ENCODE assay signal across 10 cellular contexts in genomic region chr3:172156309-172156998, GRCh38.
DNase-seq lines count a peak whose midpoint lies in the region; ATAC-seq and TF ChIP-seq lines count a peak whose summit lies in the region.
"Had no signal": no experiment of that assay in that cellular context is flagged by ENCODE, and none has a peak within 500 bp of the region (broad histone marks: within the 10 kb centered on the region; RNA-seq: fewer than 3 reads in every experiment).

No MANE protein-coding gene starts in this region.

- peaks cover 94% of the 10 kb centered on the region for H3F3A ChIP-seq in GM23248 (ENCODE audit: insufficient read depth)

- peak overlapping the region; percentile 97 for H3K27ac ChIP-seq in GM23248
- peak overlapping the region in 3 of 4 donors; percentile 23 to 81 (median 25) for H3K27ac ChIP-seq in esophagus muscularis mucosa (replicated peaks in 1 of 4)
- no peak overlapping the region for H3K27ac ChIP-seq in trophoblast cell (ENCODE audit: low read depth, low read length)
- H3K27ac ChIP-seq in CD8-positive, alpha-beta T cell (ENCODE audit: low read depth, low read length), result no peak overlapping the region

- no peak overlapping the region for H2BK12ac ChIP-seq in trophoblast cell (ENCODE audit: low read length)

- WGBS in GM23248 (ENCODE audit: low coverage in 1 of 2, low lambda C conversion rate in 2 of 2, missing lambda C conversion rate in 2 of 2), 2 experiments, result 23 to 25% methylated on average over 11 of the region's 11 CpGs
- WGBS in esophagus muscularis mucosa, result 72% methylated on average over 11 of the region's 11 CpGs
- WGBS in trophoblast cell (ENCODE audit: extremely low coverage, insufficient coverage, insufficient read length), result no CpG with 5 or more reads among the region's 11 CpGs

- peaks cover 8% of the 10 kb centered on the region for H3K79me1 ChIP-seq in trophoblast cell (ENCODE audit: low read length)

- CTCF ChIA-PET in CD8-positive, alpha-beta T cell (lab: Charles Lee), result interaction anchor here (0.8 to 1.0 kb wide), 2 partner anchors 25 to 121 kb away, joined by 3 to 5 read pairs; no protein-coding TSS in a partner anchor

- peak overlapping the region; percentile 57 for H3K18ac ChIP-seq in trophoblast cell (ENCODE audit: low read length)

- peaks cover 26% of the 10 kb centered on the region for H3K4me1 Mint-ChIP-seq in CD8-positive, alpha-beta T cell (ENCODE audit: low read depth)

- no peak for TF ChIP-seq EP300 in esophagus muscularis mucosa (IDR thresholded peaks at IDR 0.05)

- DNase-seq in GM23248 (peak; percentile 52), NCI-H446 (lab: John Stamatoyannopoulos, UW) (peak; percentile 23 to 69), esophagus muscularis mucosa (ENCODE audit: extremely low spot score) (no peak), trophoblast cell (no peak), NCI-H1930 (lab: John Stamatoyannopoulos, UW) (no peak)
- no peak for DNase-seq in CD8-positive, alpha-beta T cell
- DNase-seq in stimulated activated naive CD8-positive, alpha-beta T cell treated with anti-CD3 and anti-CD28 coated beads, Interleukin-15, Interleukin-2, amounts not matched to agents 100 U/mL and 50 U/mL, for 24 hours, result no peak
- DNase-seq: DND-41; naive thymus-derived CD8-positive, alpha-beta T cell had no signal

- H3K27me3 Mint-ChIP-seq in CD8-positive, alpha-beta T cell (ENCODE audit: low read depth), result no peaks in the 10 kb centered on the region
- H3K27me3 Mint-ChIP-seq: naive thymus-derived CD8-positive, alpha-beta T cell had no signal

- ATAC-seq in CD8-positive, alpha-beta T cell, result no peak
- no peak for ATAC-seq in stimulated activated naive CD8-positive, alpha-beta T cell treated with anti-CD3 and anti-CD28 coated beads, Interleukin-15, Interleukin-2, amounts not matched to agents 100 U/mL and 50 U/mL, for 24 hours
- ATAC-seq in HG03135 (IDR thresholded peaks at IDR 0.05; ENCODE audit: unreplicated experiment), result no peak
- ATAC-seq: naive thymus-derived CD8-positive, alpha-beta T cell had no signal

- peaks cover 96% of the 10 kb centered on the region for H3K79me2 ChIP-seq in GM23248 (ENCODE audit: insufficient read depth)
- peaks cover 9% of the 10 kb centered on the region for H3K79me2 ChIP-seq in trophoblast cell (ENCODE audit: control insufficient read depth, insufficient read depth, low read length, poor library complexity)

- no peak overlapping the region for H2BK5ac ChIP-seq in trophoblast cell (ENCODE audit: low read depth, low read length, poor library complexity)

- no peak overlapping the region for H4K12ac ChIP-seq in trophoblast cell (ENCODE audit: low read depth, low read length)

- no peak overlapping the region for H2AK5ac ChIP-seq in trophoblast cell (ENCODE audit: low read length)

- no peak for TF ChIP-seq CTCF in esophagus muscularis mucosa (IDR thresholded peaks at IDR 0.05)
- no peak for TF ChIP-seq CTCF in CD8-positive, alpha-beta T cell (IDR thresholded peaks at IDR 0.05)

- no peaks in the 10 kb centered on the region for H3K9me3 ChIP-seq in GM23248 (ENCODE audit: low read depth)
- no peaks in the 10 kb centered on the region for H3K9me3 ChIP-seq in esophagus muscularis mucosa
- H3K9me3 ChIP-seq in trophoblast cell (ENCODE audit: insufficient read depth, low read depth, low read length), result no peaks in the 10 kb centered on the region
- H3K9me3 ChIP-seq in CD8-positive, alpha-beta T cell (ENCODE audit: low read length), result no peaks in the 10 kb centered on the region

- H3K4me3 Mint-ChIP-seq in CD8-positive, alpha-beta T cell, result no peak overlapping the region
- H3K4me3 Mint-ChIP-seq: naive thymus-derived CD8-positive, alpha-beta T cell had no signal

- no peak overlapping the region for H2AFZ ChIP-seq in GM23248
- H2AFZ ChIP-seq in trophoblast cell (ENCODE audit: insufficient read depth, low read length, poor library complexity), result no peak overlapping the region

- H3K9me2 ChIP-seq in GM23248 (ENCODE audit: insufficient read depth), result no peaks in the 10 kb centered on the region

- no peaks in the 10 kb centered on the region for H3K36me3 Mint-ChIP-seq in CD8-positive, alpha-beta T cell

- H4K8ac ChIP-seq in trophoblast cell (ENCODE audit: low read depth, low read length), result no peak overlapping the region

- H3K4me3 ChIP-seq in GM23248 (no peak overlapping the region), esophagus muscularis mucosa (no peak overlapping the region), trophoblast cell (ENCODE audit: low read depth, low read length) (no peak overlapping the region)
- H3K4me3 ChIP-seq in CD8-positive, alpha-beta T cell (ENCODE audit: low read depth, low read length), result no peak overlapping the region

- POLR2A ChIA-PET in CD8-positive, alpha-beta T cell (lab: Charles Lee), result no interaction called here

- no peak overlapping the region for H3K14ac ChIP-seq in trophoblast cell (ENCODE audit: low read length)

- TF ChIP-seq POLR2A in esophagus muscularis mucosa (IDR thresholded peaks at IDR 0.05; ENCODE audit: low read depth), result no peak

- no peak overlapping the region for H4K91ac ChIP-seq in trophoblast cell (ENCODE audit: low read depth, low read length)

- no peaks in the 10 kb centered on the region for H3K27me3 ChIP-seq in GM23248 (replicated peaks; ENCODE audit: insufficient read depth)
- no peaks in the 10 kb centered on the region for H3K27me3 ChIP-seq in esophagus muscularis mucosa
- no peaks in the 10 kb centered on the region for H3K27me3 ChIP-seq in trophoblast cell (ENCODE audit: insufficient read depth, low read length)
- no peaks in the 10 kb centered on the region for H3K27me3 ChIP-seq in CD8-positive, alpha-beta T cell (ENCODE audit: insufficient read depth, low read length)

- H3K36me3 ChIP-seq in GM23248 (ENCODE audit: low read depth), result 0 out of 2 replicates have a peak, but pooled peaks cover 5% of the 10 kb centered on the region
- H3K36me3 ChIP-seq in esophagus muscularis mucosa, result no peaks in the 10 kb centered on the region
- H3K36me3 ChIP-seq in trophoblast cell (ENCODE audit: control insufficient read depth in 1 of 2, insufficient read depth in 2 of 2, low read length in 2 of 2), result peaks cover 0 to 2% of the 10 kb centered on the region in 2 experiments
- no peaks in the 10 kb centered on the region for H3K36me3 ChIP-seq in CD8-positive, alpha-beta T cell (ENCODE audit: insufficient read depth, low read length)

- peaks cover 85% of the 10 kb centered on the region for H3K4me1 ChIP-seq in GM23248 (ENCODE audit: insufficient read depth)
- H3K4me1 ChIP-seq in esophagus muscularis mucosa, result peaks cover 47 to 84% (median 75%) of the 10 kb centered on the region in 4 donors
- peaks cover 23 to 27% of the 10 kb centered on the region in 2 experiments for H3K4me1 ChIP-seq in trophoblast cell (ENCODE audit: control insufficient read depth in 1 of 2, insufficient read depth in 2 of 2, low read length in 2 of 2)
- H3K4me1 ChIP-seq in CD8-positive, alpha-beta T cell (ENCODE audit: insufficient read depth, low read length), result peaks cover 13% of the 10 kb centered on the region

- H3K23ac ChIP-seq in trophoblast cell (ENCODE audit: low read length), result no peak overlapping the region

- H4K20me1 ChIP-seq in GM23248 (ENCODE audit: insufficient read depth), result peaks cover 41% of the 10 kb centered on the region

- H3K4me2 ChIP-seq in GM23248 (ENCODE audit: unreplicated experiment) (peak overlapping the region; percentile 51), trophoblast cell (ENCODE audit: low read length) (no peak overlapping the region)

- intact Hi-C loops in esophagus muscularis mucosa (cut with DNase I), result no loop called here
- intact Hi-C loops in CD8-positive, alpha-beta T cell (cut with DNase I, micrococcal nuclease), result no loop called here

- no peak overlapping the region for H2BK120ac ChIP-seq in trophoblast cell (ENCODE audit: insufficient read depth, low read length, poor library complexity)

- H3K4ac ChIP-seq in trophoblast cell (ENCODE audit: low read depth, low read length), result peak overlapping the region; percentile 19

- no peak overlapping the region for H3K27ac Mint-ChIP-seq in CD8-positive, alpha-beta T cell

- H3K9ac ChIP-seq in GM23248 (peak overlapping the region; percentile 42; the same call in 1 of the 2 replicates), trophoblast cell (ENCODE audit: low read length) (no peak overlapping the region)

- H3K9me3 Mint-ChIP-seq in CD8-positive, alpha-beta T cell, result no peaks in the 10 kb centered on the region
- H3K9me3 Mint-ChIP-seq: naive thymus-derived CD8-positive, alpha-beta T cell had no signal

- in situ Hi-C loops in GM23248 (cut with MboI), result no loop called here

Comparison
In these comparisons a context has a peak if more than half of its experiments do, and no peak if none do; other contexts are left out.
1. DNase-seq: peak in GM23248 (single experiment) and NCI-H446 (2 of 2); none in esophagus muscularis mucosa (single experiment), trophoblast cell (0 of 2), CD8-positive, alpha-beta T cell (0 of 7), stimulated activated naive CD8-positive, alpha-beta T cell treated with anti-CD3 and anti-CD28 coated beads, Interleukin-15, Interleukin-2, amounts not matched to agents 100 U/mL and 50 U/mL, for 24 hours (single experiment) and NCI-H1930 (0 of 2).
2. H3K27ac ChIP-seq: peak in GM23248 (single experiment) and esophagus muscularis mucosa (3 of 4); none in trophoblast cell (single experiment) and CD8-positive, alpha-beta T cell (single experiment).